ENCODE assay signal across 24 cellular contexts in genomic region chr7:130867039-130867438, GRCh38.
A peak's percentile ranks its signal among the peaks of the same experiment; 100 is the strongest.
DNase-seq lines count a peak whose midpoint lies in the region; ATAC-seq and TF ChIP-seq lines count a peak whose summit lies in the region.
"Had no signal": no experiment of that assay in that cellular context is flagged by ENCODE, and none has a peak within 500 bp of the region (broad histone marks: within the 10 kb centered on the region; RNA-seq: fewer than 3 reads in every experiment).

No MANE protein-coding gene starts in this region.

- H3K27me3 Mint-ChIP-seq in activated naive CD4-positive, alpha-beta T cell treated with anti-CD3 and anti-CD28 coated beads, Interleukin-2, amount 50 U/mL, for 24 hours = no peaks in the 10 kb centered on the region
- H3K27me3 Mint-ChIP-seq in HFFc6 (ENCODE audit: insufficient read depth) = peaks cover 81% of the 10 kb centered on the region
- H3K27me3 Mint-ChIP-seq in activated naive CD8-positive, alpha-beta T cell treated with anti-CD3 and anti-CD28 coated beads, Interleukin-2, amount 50 U/mL, for 24 hours = no peaks in the 10 kb centered on the region
- no peaks in the 10 kb centered on the region for H3K27me3 Mint-ChIP-seq in stimulated activated memory B cell treated with anti-CD40 and anti-IgM and Interleukin-4, amounts not matched to agents 10 μg/mL and 1 μg/mL and 100 μg/mL, for 72 hours
- H3K27me3 Mint-ChIP-seq: CD4-positive, alpha-beta T cell had no signal

- peak overlapping the region; percentile 30 for H3K27ac Mint-ChIP-seq in activated naive CD4-positive, alpha-beta T cell treated with anti-CD3 and anti-CD28 coated beads, Interleukin-2, amount 50 U/mL, for 24 hours
- peak overlapping the region; percentile 80 for H3K27ac Mint-ChIP-seq in HFFc6
- H3K27ac Mint-ChIP-seq in activated naive CD8-positive, alpha-beta T cell treated with anti-CD3 and anti-CD28 coated beads, Interleukin-2, amount 50 U/mL, for 24 hours = peak overlapping the region; percentile 27
- H3K27ac Mint-ChIP-seq in stimulated activated memory B cell treated with anti-CD40 and anti-IgM and Interleukin-4, amounts not matched to agents 10 μg/mL and 1 μg/mL and 100 μg/mL, for 72 hours = peak overlapping the region; percentile 17
- H3K27ac Mint-ChIP-seq: mesothelial cell of epicardium, natural killer cell had no signal

- DNase-seq in activated naive CD4-positive, alpha-beta T cell (lab: John Stamatoyannopoulos, UW) = no peak
- no peak for DNase-seq in HFFc6
- DNase-seq in activated naive CD8-positive, alpha-beta T cell treated with anti-CD3 and anti-CD28 coated beads, Interleukin-2, amount 50 U/mL, for 24 hours = no peak
- no peak for DNase-seq in NCI-H1105 (lab: John Stamatoyannopoulos, UW)
- DNase-seq in MV-4-11 (lab: John Stamatoyannopoulos, UW) = no peak
- DNase-seq: activated CD4-positive, alpha-beta T cell treated with anti-CD3 and anti-CD28 coated beads for 4 hours; activated naive CD4-positive, alpha-beta T cell treated with Interleukin-2 at 50 U/mL for 16 hours; CD4-positive, alpha-beta T cell; cerebellar nuclear complex; erythroblast; foreskin keratinocyte; immature natural killer cell; KG1; left lung; natural killer cell; NCI-H1694 treated with DMSO at 0.1 percent for 48 hours; NCI-H2171 treated with DMSO at 0.1 percent for 48 hours; NCI-H69; stimulated activated CD4-positive, alpha-beta T cell treated with anti-CD3 and anti-CD28 coated beads, Interleukin-15, amount 100 ng/mL, for 24 hours; stimulated activated CD8-positive, alpha-beta memory T cell treated with anti-CD3 and anti-CD28 coated beads, Interleukin-4, amount 100 ng/mL, for 48 hours had no signal

- peaks cover 5% of the 10 kb centered on the region for H3K9me3 Mint-ChIP-seq in activated naive CD4-positive, alpha-beta T cell treated with anti-CD3 and anti-CD28 coated beads, Interleukin-2, amount 50 U/mL, for 24 hours
- peaks cover 36% of the 10 kb centered on the region for H3K9me3 Mint-ChIP-seq in HFFc6
- peaks cover 12% of the 10 kb centered on the region for H3K9me3 Mint-ChIP-seq in activated naive CD8-positive, alpha-beta T cell treated with anti-CD3 and anti-CD28 coated beads, Interleukin-2, amount 50 U/mL, for 24 hours
- H3K9me3 Mint-ChIP-seq in stimulated activated memory B cell treated with anti-CD40 and anti-IgM and Interleukin-4, amounts not matched to agents 10 μg/mL and 1 μg/mL and 100 μg/mL, for 72 hours = peaks cover 8% of the 10 kb centered on the region
- H3K9me3 Mint-ChIP-seq: immature natural killer cell, natural killer cell had no signal

- H3K4me3 Mint-ChIP-seq in activated naive CD4-positive, alpha-beta T cell treated with anti-CD3 and anti-CD28 coated beads, Interleukin-2, amount 50 U/mL, for 24 hours = no peak overlapping the region
- peak overlapping the region; percentile 4; the same call in 1 of the 2 replicates for H3K4me3 Mint-ChIP-seq in HFFc6
- H3K4me3 Mint-ChIP-seq in activated naive CD8-positive, alpha-beta T cell treated with anti-CD3 and anti-CD28 coated beads, Interleukin-2, amount 50 U/mL, for 24 hours = no peak overlapping the region
- H3K4me3 Mint-ChIP-seq in stimulated activated memory B cell treated with anti-CD40 and anti-IgM and Interleukin-4, amounts not matched to agents 10 μg/mL and 1 μg/mL and 100 μg/mL, for 72 hours = no peak overlapping the region
- H3K4me3 Mint-ChIP-seq: CD4-positive, alpha-beta T cell; immature natural killer cell; mesothelial cell of epicardium; natural killer cell had no signal

- ATAC-seq in activated naive CD8-positive, alpha-beta T cell treated with anti-CD3 and anti-CD28 coated beads, Interleukin-2, amount 50 U/mL, for 24 hours = no peak
- no peak for ATAC-seq in stimulated activated memory B cell treated with anti-CD40 and anti-IgM and Interleukin-4, amounts not matched to agents 10 μg/mL and 1 μg/mL and 100 μg/mL, for 72 hours
- no peak for ATAC-seq in HG03139 (IDR thresholded peaks at IDR 0.05; ENCODE audit: unreplicated experiment)
- ATAC-seq: foreskin keratinocyte, left lung, natural killer cell had no signal

- peaks cover 56% of the 10 kb centered on the region for H3K36me3 Mint-ChIP-seq in activated naive CD4-positive, alpha-beta T cell treated with anti-CD3 and anti-CD28 coated beads, Interleukin-2, amount 50 U/mL, for 24 hours
- peaks cover 97% of the 10 kb centered on the region for H3K36me3 Mint-ChIP-seq in HFFc6 (ENCODE audit: low read depth)
- peaks cover 86% of the 10 kb centered on the region for H3K36me3 Mint-ChIP-seq in activated naive CD8-positive, alpha-beta T cell treated with anti-CD3 and anti-CD28 coated beads, Interleukin-2, amount 50 U/mL, for 24 hours (ENCODE audit: low read depth)
- peaks cover 96% of the 10 kb centered on the region for H3K36me3 Mint-ChIP-seq in stimulated activated memory B cell treated with anti-CD40 and anti-IgM and Interleukin-4, amounts not matched to agents 10 μg/mL and 1 μg/mL and 100 μg/mL, for 72 hours
- H3K36me3 Mint-ChIP-seq: mesothelial cell of epicardium had no signal

- TF ChIP-seq CTCF in HFFc6 (IDR thresholded peaks at IDR 0.05) = no peak

- H3K4me1 Mint-ChIP-seq in activated naive CD4-positive, alpha-beta T cell treated with anti-CD3 and anti-CD28 coated beads, Interleukin-2, amount 50 U/mL, for 24 hours = peaks cover 2% of the 10 kb centered on the region
- peaks cover 97% of the 10 kb centered on the region for H3K4me1 Mint-ChIP-seq in HFFc6 (ENCODE audit: low read depth)
- H3K4me1 Mint-ChIP-seq in activated naive CD8-positive, alpha-beta T cell treated with anti-CD3 and anti-CD28 coated beads, Interleukin-2, amount 50 U/mL, for 24 hours = peaks cover 3% of the 10 kb centered on the region
- peaks cover 6% of the 10 kb centered on the region for H3K4me1 Mint-ChIP-seq in stimulated activated memory B cell treated with anti-CD40 and anti-IgM and Interleukin-4, amounts not matched to agents 10 μg/mL and 1 μg/mL and 100 μg/mL, for 72 hours
- H3K4me1 Mint-ChIP-seq: immature natural killer cell, mesothelial cell of epicardium had no signal

Comparison
In these comparisons a context has a peak if more than half of its experiments do, and no peak if none do; other contexts are left out.
1. H3K27ac Mint-ChIP-seq: peak in every context shown above with its lines; median percentile 80 in HFFc6; 30 in activated naive CD4-positive, alpha-beta T cell treated with anti-CD3 and anti-CD28 coated beads, Interleukin-2, amount 50 U/mL, for 24 hours; 27 in activated naive CD8-positive, alpha-beta T cell treated with anti-CD3 and anti-CD28 coated beads, Interleukin-2, amount 50 U/mL, for 24 hours; 17 in stimulated activated memory B cell treated with anti-CD40 and anti-IgM and Interleukin-4, amounts not matched to agents 10 μg/mL and 1 μg/mL and 100 μg/mL, for 72 hours.